In the genomic region with DNA sequence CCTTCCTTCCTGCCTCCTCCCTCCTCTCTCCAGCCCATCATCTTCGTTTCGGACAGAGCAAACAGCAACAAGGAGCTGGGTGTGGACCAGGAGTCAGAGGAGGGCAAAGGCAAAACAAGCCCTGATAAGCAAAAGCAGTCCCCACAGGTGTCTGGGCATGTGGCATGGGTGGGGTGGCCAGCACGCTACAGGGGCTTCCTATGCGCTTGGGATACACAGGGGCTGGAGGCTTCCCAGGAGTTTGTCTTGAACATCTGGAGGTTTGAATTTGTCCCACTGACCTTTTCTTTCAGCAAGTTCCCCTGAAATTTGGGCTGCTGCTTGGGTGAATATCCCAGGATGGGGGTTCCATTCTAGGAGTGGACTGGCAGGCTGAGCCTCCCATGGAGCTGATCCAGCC, we compare ENCODE assay signal across 16 cellular contexts. TPM values are rescaled to one million over a fixed set of nuclear protein-coding genes. Genes with fewer than 3 reads are reported as not detected.
DNase-seq lines count a peak whose midpoint lies in the region; ATAC-seq and TF ChIP-seq lines count a peak whose summit lies in the region.
"Had no signal": no experiment of that assay in that cellular context is flagged by ENCODE, and none has a peak within 500 bp of the region (broad histone marks: within the 10 kb centered on the region; RNA-seq: fewer than 3 reads in every experiment).

No MANE protein-coding gene starts in this region.

- peaks cover 9 to 11% of the 10 kb centered on the region in 2 donors for H3K4me1 ChIP-seq in gastrocnemius medialis
- H3K4me1 ChIP-seq: BE2C had no signal

- H3K27me3 ChIP-seq in gastrocnemius medialis = no peaks in the 10 kb centered on the region
- H3K27me3 ChIP-seq: BE2C had no signal

- peak overlapping the region; percentile 46 for H3K27ac Mint-ChIP-seq in activated T-helper 17 cell treated with anti-CD3 and anti-CD28 coated beads, Interleukin-2, amount 50 U/mL, for 72 hours
- H3K27ac Mint-ChIP-seq: HFFc6 had no signal

- DNase-seq in AG20443 (ENCODE audit: low spot score) (peak; percentile 6), mesenteric fat pad (ENCODE audit: low spot score) (peak; percentile 75), gastrocnemius medialis (no peak), H4 (ENCODE audit: low spot score) (no peak), HUDEP-2 (lab: John Stamatoyannopoulos, UW; ENCODE audit: unreplicated experiment in 76 of 76) (no peak), NCI-H1436 treated with DMSO at 0.1 percent for 48 hours (lab: John Stamatoyannopoulos, UW) (no peak)
- DNase-seq: BE2C; Caco-2; CD8-positive, alpha-beta memory T cell; DND-41; GDM1; HCEC 1CT; HFFc6 had no signal

- intact Hi-C loops in gastrocnemius medialis (cut with DNase I; ENCODE audit: low total_unique reads) = no loop called here

- H3K9me3 ChIP-seq in gastrocnemius medialis = no peaks in the 10 kb centered on the region
- H3K9me3 ChIP-seq: BE2C, Caco-2 had no signal

- no peak for TF ChIP-seq POLR2A in gastrocnemius medialis (IDR thresholded peaks at IDR 0.05)

- no peak overlapping the region for H3K4me3 Mint-ChIP-seq in activated T-helper 17 cell treated with anti-CD3 and anti-CD28 coated beads, Interleukin-2, amount 50 U/mL, for 72 hours
- H3K4me3 Mint-ChIP-seq: HFFc6 had no signal

- no peaks in the 10 kb centered on the region for H3K27me3 Mint-ChIP-seq in activated T-helper 17 cell treated with anti-CD3 and anti-CD28 coated beads, Interleukin-2, amount 50 U/mL, for 72 hours

- no peak for TF ChIP-seq CTCF in gastrocnemius medialis (IDR thresholded peaks at IDR 0.05 in 4 of 5, conservative IDR thresholded peaks at IDR 0.05 in 1 of 5)

- H3K27ac ChIP-seq in gastrocnemius medialis = peak overlapping the region; percentile 4 to 75 (median 36)
- H3K27ac ChIP-seq: C4-2B had no signal

- H3K36me3 Mint-ChIP-seq in activated T-helper 17 cell treated with anti-CD3 and anti-CD28 coated beads, Interleukin-2, amount 50 U/mL, for 72 hours (ENCODE audit: low read depth) = peaks cover 23% of the 10 kb centered on the region

- peaks cover 2% of the 10 kb centered on the region for H3K4me1 Mint-ChIP-seq in activated T-helper 17 cell treated with anti-CD3 and anti-CD28 coated beads, Interleukin-2, amount 50 U/mL, for 72 hours

- no peak overlapping the region for H3K4me3 ChIP-seq in gastrocnemius medialis

- ATAC-seq in activated T-helper 17 cell treated with anti-CD3 and anti-CD28 coated beads, Interleukin-2, amount 50 U/mL, for 72 hours (replicated peaks) = no peak
- no peak for ATAC-seq in gastrocnemius medialis
- no peak for ATAC-seq in esophagus mucosa

- peaks cover 0 to 78% of the 10 kb centered on the region in 2 donors for H3K36me3 ChIP-seq in gastrocnemius medialis
- H3K36me3 ChIP-seq: BE2C had no signal

- in situ Hi-C loops in gastrocnemius medialis (cut with MboI; ENCODE audit: low sequenced_read_pairs in 4 of 4) = no loop called here

- H3K9me3 Mint-ChIP-seq in activated T-helper 17 cell treated with anti-CD3 and anti-CD28 coated beads, Interleukin-2, amount 50 U/mL, for 72 hours = no peaks in the 10 kb centered on the region
- H3K9me3 Mint-ChIP-seq: CD8-positive, alpha-beta memory T cell; HFFc6 had no signal

RNA-seq across cellular contexts. Expression of a gene that starts 48.9 kb away (rescaled TPM):
- total RNA-seq in activated T-helper 17 cell treated with anti-CD3 and anti-CD28 coated beads, Interleukin-2, amount 50 U/mL, for 72 hours = 1 to 10 TPM; 3.2 to 4.6 TPM
- 6.7 TPM for total RNA-seq in mesenteric fat pad
- total RNA-seq in gastrocnemius medialis = 100 to 1,000 TPM in 3 of 4 donors, 10 to 100 TPM in 1; 96.8 to 263 (median 163) TPM
- 0.43 TPM in 1 of 2 replicates, not detected in the other for total RNA-seq in H4 (2014; rRNA removed; shearing (Covaris generic))
- total RNA-seq in esophagus mucosa = 4.5 TPM

Comparison
In these comparisons a context has a peak if more than half of its experiments do, and no peak if none do; other contexts are left out.
1. DNase-seq: peak in AG20443 (single experiment) and mesenteric fat pad (single experiment); none in gastrocnemius medialis (0 of 2), H4 (single experiment), HUDEP-2 (0 of 76) and NCI-H1436 treated with DMSO at 0.1 percent for 48 hours (single experiment).
2. RNA of a gene that starts 48.9 kb away (total RNA-seq): 96.8 to 263 TPM in gastrocnemius medialis; 6.7 TPM in mesenteric fat pad (single experiment), 3.2 to 4.6 TPM in activated T-helper 17 cell treated with anti-CD3 and anti-CD28 coated beads, Interleukin-2, amount 50 U/mL, for 72 hours, 4.5 TPM in esophagus mucosa (single experiment) and 0.43 TPM in H4; every median in the first group is over 10 times any median in the second.